Comparison of ENCODE assay signal across 14 cellular contexts in the genomic region with DNA sequence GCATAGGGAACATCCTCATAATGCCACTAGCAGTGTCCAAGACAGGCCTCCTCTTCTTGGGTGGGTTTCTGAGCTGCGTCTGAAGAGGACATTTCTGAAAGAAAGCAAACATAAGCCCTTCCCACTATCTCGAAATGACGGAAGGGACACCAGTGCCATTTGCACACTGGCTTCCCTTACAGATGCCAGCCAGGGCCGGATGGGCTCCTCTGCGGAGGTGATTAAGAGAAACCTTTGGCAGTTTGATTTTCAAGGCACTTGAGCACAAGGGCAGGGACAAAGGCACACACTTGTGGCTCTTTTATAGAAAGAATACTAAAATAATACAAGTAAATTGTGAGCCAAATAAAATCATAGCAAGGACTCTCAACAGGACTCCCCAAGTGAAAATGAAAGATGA.
A peak's percentile ranks its signal among the peaks of the same experiment; 100 is the strongest.
DNase-seq lines count a peak whose midpoint lies in the region; ATAC-seq and TF ChIP-seq lines count a peak whose summit lies in the region.
"Had no signal": no experiment of that assay in that cellular context is flagged by ENCODE, and none has a peak within 500 bp of the region (broad histone marks: within the 10 kb centered on the region; RNA-seq: fewer than 3 reads in every experiment).

No MANE protein-coding gene starts in this region.

- H3K9me3 ChIP-seq in fibroblast of lung (ENCODE audit: control insufficient read depth, insufficient read depth, low read depth, low read length) (no peaks in the 10 kb centered on the region), thymus (ENCODE audit: control insufficient read depth) (no peaks in the 10 kb centered on the region), T-helper 17 cell (ENCODE audit: control insufficient read depth, low read length, poor library complexity, severe bottlenecking) (no peaks in the 10 kb centered on the region)

- no peaks in the 10 kb centered on the region for H4K20me1 ChIP-seq in fibroblast of lung (ENCODE audit: control insufficient read depth, extremely low read depth, insufficient read depth, low read length)

- DNase-seq in RWPE1 (ENCODE audit: low spot score) (no peak), fibroblast of lung (ENCODE audit: low read depth in 2 of 2) (no peak), neural crest cell (ENCODE audit: low read depth, low spot score) (no peak), NCI-H748 (lab: John Stamatoyannopoulos, UW; ENCODE audit: unreplicated experiment) (no peak), T-helper 17 cell (no peak)
- DNase-seq: NCI-H2107, OCI-M1 had no signal

- H3K36me3 ChIP-seq in fibroblast of lung (ENCODE audit: control insufficient read depth, insufficient read depth, low read length), result no peaks in the 10 kb centered on the region
- H3K36me3 ChIP-seq in thymus (ENCODE audit: control insufficient read depth, insufficient read depth), result no peaks in the 10 kb centered on the region

- H3K27me3 Mint-ChIP-seq in neural crest cell (ENCODE audit: low read depth), result no peaks in the 10 kb centered on the region
- peaks cover 34% of the 10 kb centered on the region for H3K27me3 Mint-ChIP-seq in T-helper 17 cell

- no peaks in the 10 kb centered on the region for H3K79me2 ChIP-seq in fibroblast of lung (ENCODE audit: control insufficient read depth, insufficient read depth, low read length)

- CTCF ChIA-PET in RWPE1 (lab: Yijun Ruan, JAX), result interaction anchor here (0.6 kb wide), 1 partner anchor 586 kb away, joined by 3 read pairs; no protein-coding TSS in a partner anchor

- peak overlapping the region; percentile 51 for H3K4me2 ChIP-seq in fibroblast of lung (ENCODE audit: extremely low read depth, insufficient read depth, low read length)

- peak overlapping the region; percentile 63 for H3K27ac Mint-ChIP-seq in neural crest cell (ENCODE audit: unreplicated experiment)
- H3K27ac Mint-ChIP-seq in T-helper 17 cell, result no peak overlapping the region
- H3K27ac Mint-ChIP-seq: activated naive CD4-positive, alpha-beta T cell treated with anti-CD3 and anti-CD28 coated beads, Interleukin-2, amount 50 U/mL, for 72 hours; dendritic cell treated with granulocyte-macrophage colony-stimulating factor and Interleukin-4, amounts not matched to agents 40 ng/mL and 50 ng/mL, for 4 days; T-helper 1 cell treated with Interleukin-12 subunit alpha and Interleukin-12 subunit beta and Interleukin-4 antibody, amounts not matched to agents 30 μg/mL and 1 μg/mL, for 36 hours had no signal

- 96% methylated on average over 5 of the region's 5 CpGs for WGBS in thymus

- H3K36me3 Mint-ChIP-seq in neural crest cell (ENCODE audit: low read depth) (no peaks in the 10 kb centered on the region), T-helper 17 cell (ENCODE audit: low read depth) (peaks cover 3% of the 10 kb centered on the region)
- H3K36me3 Mint-ChIP-seq: activated naive CD4-positive, alpha-beta T cell treated with anti-CD3 and anti-CD28 coated beads, Interleukin-2, amount 50 U/mL, for 72 hours had no signal

- no peak overlapping the region for H2AFZ ChIP-seq in fibroblast of lung (ENCODE audit: low read length)

- no peak overlapping the region for H3K9ac ChIP-seq in fibroblast of lung (ENCODE audit: insufficient read depth, low read length)

- H3K4me1 ChIP-seq in fibroblast of lung (ENCODE audit: control insufficient read depth, extremely low read depth, insufficient read depth, low read length) (peaks cover 2% of the 10 kb centered on the region), thymus (ENCODE audit: control insufficient read depth, insufficient read depth, low read length) (no peaks in the 10 kb centered on the region)

- POLR2A ChIA-PET in RWPE1 (lab: Yijun Ruan, JAX; ENCODE audit: low non-redundant PET), result no interaction called here

- H3K4me3 ChIP-seq in fibroblast of lung (replicated peaks in 1 of 4; ENCODE audit: control extremely low read depth in 1 of 4, insufficient read depth in 1 of 4, low read depth in 3 of 4, low read length in 4 of 4) (peak overlapping the region in 2 of 4 experiments; percentile 2 to 49), thymus (ENCODE audit: low read length) (no peak overlapping the region)

- ATAC-seq in HG03175 (IDR thresholded peaks at IDR 0.05; ENCODE audit: unreplicated experiment), result no peak
- no peak for ATAC-seq in T-helper 17 cell
- ATAC-seq in HG03095 (IDR thresholded peaks at IDR 0.05; ENCODE audit: unreplicated experiment), result no peak
- ATAC-seq: activated naive CD4-positive, alpha-beta T cell treated with anti-CD3 and anti-CD28 coated beads, Interleukin-2, amount 50 U/mL, for 72 hours had no signal

- H3K27me3 ChIP-seq in fibroblast of lung (ENCODE audit: control insufficient read depth, insufficient read depth, low read length) (no peaks in the 10 kb centered on the region), thymus (ENCODE audit: control insufficient read depth, insufficient read depth) (no peaks in the 10 kb centered on the region)

- TF ChIP-seq CTCF in RWPE1 (conservative IDR thresholded peaks at IDR 0.05; ENCODE audit: low read depth) (no peak), fibroblast of lung (conservative IDR thresholded peaks at IDR 0.05 in 1 of 2, IDR thresholded peaks at IDR 0.05 in 1 of 2; ENCODE audit: low read depth in 1 of 2, low read length in 2 of 2) (no peak), neural crest cell (conservative IDR thresholded peaks at IDR 0.05) (no peak)

- H3K27ac ChIP-seq in RWPE1 (peak overlapping the region; percentile 84), fibroblast of lung (ENCODE audit: insufficient read depth, low read length) (peak overlapping the region; percentile 69), thymus (ENCODE audit: low read depth) (peak overlapping the region; percentile 62)
- H3K27ac ChIP-seq: C4-2B had no signal

- H3K4me1 Mint-ChIP-seq in neural crest cell (peaks cover 16% of the 10 kb centered on the region), T-helper 17 cell (peaks cover 4% of the 10 kb centered on the region)

- peaks cover 3% of the 10 kb centered on the region for H3K9me3 Mint-ChIP-seq in neural crest cell
- H3K9me3 Mint-ChIP-seq: activated naive CD4-positive, alpha-beta T cell treated with anti-CD3 and anti-CD28 coated beads, Interleukin-2, amount 50 U/mL, for 72 hours; dendritic cell treated with granulocyte-macrophage colony-stimulating factor and Interleukin-4, amounts not matched to agents 40 ng/mL and 50 ng/mL, for 4 days; T-helper 1 cell treated with Interleukin-12 subunit alpha and Interleukin-12 subunit beta and Interleukin-4 antibody, amounts not matched to agents 30 μg/mL and 1 μg/mL, for 36 hours had no signal

- H3K4me3 Mint-ChIP-seq in neural crest cell (no peak overlapping the region), T-helper 17 cell (no peak overlapping the region)
- H3K4me3 Mint-ChIP-seq: dendritic cell treated with granulocyte-macrophage colony-stimulating factor and Interleukin-4, amounts not matched to agents 40 ng/mL and 50 ng/mL, for 4 days; T-helper 1 cell treated with Interleukin-12 subunit alpha and Interleukin-12 subunit beta and Interleukin-4 antibody, amounts not matched to agents 30 μg/mL and 1 μg/mL, for 36 hours had no signal
